Comparison of ENCODE assay signal across 15 cellular contexts in genomic region chr1:221993444-221993948, GRCh38.
DNase-seq lines count a peak whose midpoint lies in the region; ATAC-seq, FAIRE-seq and TF ChIP-seq lines count a peak whose summit lies in the region.
"Had no signal": no experiment of that assay in that cellular context is flagged by ENCODE, and none has a peak within 500 bp of the region (broad histone marks: within the 10 kb centered on the region; RNA-seq: fewer than 3 reads in every experiment).

No MANE protein-coding gene starts in this region.

- H3K9me3 Mint-ChIP-seq in activated T-cell treated with anti-CD3 and anti-CD28 coated beads, Interleukin-2, amount 50 U/mL, for 24 hours, result peaks cover 2% of the 10 kb centered on the region
- no peaks in the 10 kb centered on the region for H3K9me3 Mint-ChIP-seq in osteocyte (ENCODE audit: unreplicated experiment)
- H3K9me3 Mint-ChIP-seq: activated B cell treated with CpG ODN at 0.5 μM for 24 hours had no signal

- H3K4me2 ChIP-seq in OCI-LY1 (ENCODE audit: low read length) (no peak overlapping the region), K562 (ENCODE audit: insufficient read depth, low read length) (no peak overlapping the region)

- H3K4me3 Mint-ChIP-seq in activated T-cell treated with anti-CD3 and anti-CD28 coated beads, Interleukin-2, amount 50 U/mL, for 24 hours, result no peak overlapping the region
- H3K4me3 Mint-ChIP-seq in osteocyte (ENCODE audit: unreplicated experiment), result no peak overlapping the region
- H3K4me3 Mint-ChIP-seq: activated B cell treated with CpG ODN at 0.5 μM for 24 hours had no signal

- H4K20me1 ChIP-seq in OCI-LY1 (ENCODE audit: insufficient read depth, low read length) (no peaks in the 10 kb centered on the region), K562 (replicated peaks; ENCODE audit: control insufficient read depth, insufficient read depth, low read length) (no peaks in the 10 kb centered on the region)

- no peaks in the 10 kb centered on the region for H3K27me3 Mint-ChIP-seq in activated T-cell treated with anti-CD3 and anti-CD28 coated beads, Interleukin-2, amount 50 U/mL, for 24 hours
- peaks cover 2% of the 10 kb centered on the region for H3K27me3 Mint-ChIP-seq in osteocyte (ENCODE audit: unreplicated experiment)
- H3K27me3 Mint-ChIP-seq: activated B cell treated with CpG ODN at 0.5 μM for 24 hours had no signal

- no peaks in the 10 kb centered on the region for H3K9me1 ChIP-seq in K562 (ENCODE audit: control insufficient read depth, insufficient read depth, low read length)

- no peak for TF ChIP-seq POLR2A in K562 (conservative IDR thresholded peaks at IDR 0.05)

- H3K4me3 ChIP-seq in OCI-LY1 (ENCODE audit: low read depth, low read length, poor library complexity, severe bottlenecking), result no peak overlapping the region
- H3K4me3 ChIP-seq in K562, result no peak overlapping the region
- H3K4me3 ChIP-seq: SJSA1 had no signal

- H2AFZ ChIP-seq in OCI-LY1 (ENCODE audit: low read length) (no peak overlapping the region), K562 (ENCODE audit: low read depth, low read length) (no peak overlapping the region)

- H3K9ac ChIP-seq in OCI-LY1 (ENCODE audit: low read length) (no peak overlapping the region), K562 (ENCODE audit: insufficient read depth in 1 of 2, low read depth in 2 of 2, low read length in 2 of 2) (no peak overlapping the region)
- H3K9ac ChIP-seq: KMS-11 had no signal

- POLR2A ChIA-PET in K562 (lab: Yijun Ruan, JAX), result interaction anchor here (0.7 kb wide), 1 partner anchor 27 kb away, joined by 3 read pairs; no protein-coding TSS in a partner anchor

- no peaks in the 10 kb centered on the region for H3K36me3 Mint-ChIP-seq in activated T-cell treated with anti-CD3 and anti-CD28 coated beads, Interleukin-2, amount 50 U/mL, for 24 hours (ENCODE audit: low read depth)
- no peaks in the 10 kb centered on the region for H3K36me3 Mint-ChIP-seq in osteocyte (ENCODE audit: unreplicated experiment)

- H3K9me2 ChIP-seq in OCI-LY1 (ENCODE audit: low read depth, low read length), result no peaks in the 10 kb centered on the region

- peaks cover 6% of the 10 kb centered on the region for H3K4me1 ChIP-seq in OCI-LY1 (ENCODE audit: insufficient read depth, low read length, severe bottlenecking)
- H3K4me1 ChIP-seq in K562 (replicated peaks in 1 of 2; ENCODE audit: control insufficient read depth in 2 of 2, insufficient read depth in 2 of 2, low read length in 2 of 2), result peaks cover 0 to 5% of the 10 kb centered on the region in 2 experiments; a peak in 2 of 5 replicates

- H3K27ac ChIP-seq in OCI-LY1 (ENCODE audit: low read depth, low read length, poor library complexity, severe bottlenecking), result no peak overlapping the region
- H3K27ac ChIP-seq in K562 (ENCODE audit: extremely low read depth, low read depth, low read length), result no peak overlapping the region
- H3K27ac ChIP-seq: SJSA1 had no signal

- no peaks in the 10 kb centered on the region for H3F3A ChIP-seq in OCI-LY1 (ENCODE audit: insufficient read depth, low read length)

- intact Hi-C loops in K562 (cut with micrococcal nuclease), result no loop called here

- in situ Hi-C loops in K562 (cut with MboI), result no loop called here

- no TSS peak for BruUV-seq in K562 (replicated peaks; lab: Mats Ljungman, UMichigan)

- H3K79me2 ChIP-seq in OCI-LY1 (ENCODE audit: insufficient read depth, low read length) (no peaks in the 10 kb centered on the region), K562 (ENCODE audit: control insufficient read depth, insufficient read depth, low read length) (no peaks in the 10 kb centered on the region)

- TF ChIP-seq CTCF in OCI-LY1 (IDR thresholded peaks at IDR 0.05; ENCODE audit: low read length) (peak; percentile 20; the same call in 1 of the 2 replicates), K562 (IDR thresholded peaks at IDR 0.05 in 2 of 3, conservative IDR thresholded peaks at IDR 0.05 in 1 of 3; ENCODE audit: insufficient read depth in 2 of 3, low read depth in 1 of 3, low read length in 3 of 3) (peak in 2 of 3 experiments; percentile 23 to 25; a peak in 2 of 6 replicates), osteocyte (IDR thresholded peaks at IDR 0.05) (peak; percentile 15)

- H3K9me3 ChIP-seq in OCI-LY1 (ENCODE audit: low read length), result no peaks in the 10 kb centered on the region
- no peaks in the 10 kb centered on the region for H3K9me3 ChIP-seq in K562 (replicated peaks; ENCODE audit: control insufficient read depth, insufficient read depth, low read depth, low read length)
- H3K9me3 ChIP-seq: SJSA1 had no signal

- no peak for DNase-seq in activated T-cell treated with anti-CD3 and anti-CD28 coated beads, Interleukin-2, amount 50 U/mL, for 24 hours
- DNase-seq in activated T-cell treated with anti-CD3 and anti-CD28 coated beads, Interleukin-2, amount 50 U/mL, for 1 hour, result no peak
- DNase-seq in K562 (ENCODE audit: extremely low read depth in 1 of 4, low spot score in 3 of 4) (peak in 1 of 4 experiments; percentile 18), osteocyte (ENCODE audit: extremely low spot score, unreplicated experiment) (no peak)
- DNase-seq in stimulated activated naive CD4-positive, alpha-beta T cell treated with Interleukin-2 at 50 U/mL for 16 hours (lab: John Stamatoyannopoulos, UW), result no peak
- DNase-seq: activated B cell treated with CpG ODN at 0.5 μM for 24 hours, kidney glomerular epithelial cell, NCI-H1694, NCI-H526 had no signal

- CTCF ChIA-PET in K562 (lab: Yijun Ruan, JAX; ENCODE audit: low intra/inter-chr PET ratio), result no interaction called here

- TF ChIP-seq RAD21 in K562 (CRISPR knock-in tag; conservative IDR thresholded peaks at IDR 0.05 in 1 of 2, IDR thresholded peaks at IDR 0.05 in 1 of 2), result peak in 1 of 2 experiments; percentile 45; a peak in 2 of 4 replicates

- no peak for FAIRE-seq in K562 (lab: Jason Lieb, UNC)
- FAIRE-seq: endometrium had no signal

- H3K4me1 Mint-ChIP-seq in activated T-cell treated with anti-CD3 and anti-CD28 coated beads, Interleukin-2, amount 50 U/mL, for 24 hours (ENCODE audit: low read depth), result peaks cover 42% of the 10 kb centered on the region
- H3K4me1 Mint-ChIP-seq in osteocyte (ENCODE audit: unreplicated experiment), result no peaks in the 10 kb centered on the region

- H3K36me3 ChIP-seq in OCI-LY1 (ENCODE audit: insufficient read depth, low read length), result no peaks in the 10 kb centered on the region
- H3K36me3 ChIP-seq in K562 (ENCODE audit: control insufficient read depth, insufficient read depth, low read length), result no peaks in the 10 kb centered on the region
- H3K36me3 ChIP-seq: SJSA1 had no signal

- TF ChIP-seq EP300 in K562 (IDR thresholded peaks at IDR 0.05; ENCODE audit: low read length), result no peak

- H3K27me3 ChIP-seq in OCI-LY1 (ENCODE audit: insufficient read depth, low read length), result no peaks in the 10 kb centered on the region
- no peaks in the 10 kb centered on the region for H3K27me3 ChIP-seq in K562 (ENCODE audit: control insufficient read depth in 2 of 2, insufficient read depth in 2 of 2, low read length in 2 of 2)
- H3K27me3 ChIP-seq: SJSA1 had no signal

- peak overlapping the region; percentile 98 for H3K27ac Mint-ChIP-seq in activated T-cell treated with anti-CD3 and anti-CD28 coated beads, Interleukin-2, amount 50 U/mL, for 24 hours
- no peak overlapping the region for H3K27ac Mint-ChIP-seq in osteocyte (ENCODE audit: unreplicated experiment)

- peak; percentile 44; the same call in 1 of the 3 replicates for ATAC-seq in K562
- ATAC-seq in GM18861 (IDR thresholded peaks at IDR 0.05; ENCODE audit: unreplicated experiment), result no peak
- no peak for ATAC-seq in GM18907 (IDR thresholded peaks at IDR 0.05; ENCODE audit: unreplicated experiment)

TF ChIP-seq in K562, 482 proteins besides CTCF, POLR2A, EP300 and RAD21:
- TF ChIP-seq ZNF232 (CRISPR knock-in tag; IDR thresholded peaks at IDR 0.05) (no peak), TRIM28 (IDR thresholded peaks at IDR 0.05) (no peak), NR2C1 (IDR thresholded peaks at IDR 0.05) (no peak), NR2C1 (tag; IDR thresholded peaks at IDR 0.05) (no peak), FOXJ3 (CRISPR knock-in tag; IDR thresholded peaks at IDR 0.05) (no peak), ZNF3 (CRISPR knock-in tag; IDR thresholded peaks at IDR 0.05) (no peak), ZNF780A (CRISPR knock-in tag; IDR thresholded peaks at IDR 0.05) (no peak), EWSR1 (IDR thresholded peaks at IDR 0.05; ENCODE audit: borderline replicate concordance, low read depth, partially characterized antibody) (no peak)
- TF ChIP-seq, protein P1, sequence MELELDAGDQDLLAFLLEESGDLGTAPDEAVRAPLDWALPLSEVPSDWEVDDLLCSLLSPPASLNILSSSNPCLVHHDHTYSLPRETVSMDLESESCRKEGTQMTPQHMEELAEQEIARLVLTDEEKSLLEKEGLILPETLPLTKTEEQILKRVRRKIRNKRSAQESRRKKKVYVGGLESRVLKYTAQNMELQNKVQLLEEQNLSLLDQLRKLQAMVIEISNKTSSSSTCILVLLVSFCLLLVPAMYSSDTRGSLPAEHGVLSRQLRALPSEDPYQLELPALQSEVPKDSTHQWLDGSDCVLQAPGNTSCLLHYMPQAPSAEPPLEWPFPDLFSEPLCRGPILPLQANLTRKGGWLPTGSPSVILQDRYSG (tag; conservative IDR thresholded peaks at IDR 0.05; ENCODE audit: low read depth), result no peak
